Comparison of ENCODE assay signal across 7 cellular contexts in genomic region chr20:59207742-59208357, GRCh38. TPM values are rescaled to one million over a fixed set of nuclear protein-coding genes. Genes with fewer than 3 reads are reported as not detected.
DNase-seq lines count a peak whose midpoint lies in the region; ATAC-seq and TF ChIP-seq lines count a peak whose summit lies in the region.

No MANE protein-coding gene starts in this region.

- TF ChIP-seq CTCF in GM12872 (IDR thresholded peaks at IDR 0.05; ENCODE audit: insufficient read depth, low read depth, low read length) (peak; percentile 88), stomach (IDR thresholded peaks at IDR 0.05) (peak in 5 of 7 experiments; percentile 5 to 54 (median 40))

- peak overlapping the region in 1 of 8 donors; percentile 77 for H3K4me3 Mint-ChIP-seq in naive B cell

- peaks cover 8 to 14% (median 10%) of the 10 kb centered on the region in 3 donors for H3K4me1 Mint-ChIP-seq in naive B cell

- DNase-seq in Karpas-422 (peak; percentile 90), dermis microvascular lymphatic vessel endothelial cell (ENCODE audit: low read depth in 2 of 2) (peak; percentile 30 to 43), naive B cell (peak; percentile 73), stomach (peak; percentile 66)

- H3K9ac ChIP-seq in Karpas-422 (ENCODE audit: low read length) = no peak overlapping the region

- ATAC-seq in activated CD4-positive, CD25-positive, alpha-beta regulatory T cell treated with anti-CD3 and anti-CD28 coated beads, Interleukin-2, amount 50 U/mL, for 24 hours = peak; percentile 95 to 98
- ATAC-seq in naive B cell (ENCODE audit: low read depth in 2 of 2) (peak; percentile 99 to 100), HG03196 (IDR thresholded peaks at IDR 0.05; ENCODE audit: unreplicated experiment) (no peak)

- H3K27ac ChIP-seq in Karpas-422 (ENCODE audit: low read length) = no peak overlapping the region
- H3K27ac ChIP-seq in stomach = no peak overlapping the region

- H3K9me3 Mint-ChIP-seq in naive B cell = no peaks in the 10 kb centered on the region

- peak overlapping the region in 3 of 6 donors; percentile 40 to 66 (median 57) for H3K27ac Mint-ChIP-seq in naive B cell

- no peaks in the 10 kb centered on the region for H3K9me2 ChIP-seq in Karpas-422 (replicated peaks; ENCODE audit: insufficient read depth, low read length)

- H3K27me3 Mint-ChIP-seq in naive B cell = no peaks in the 10 kb centered on the region

- H3K4me2 ChIP-seq in Karpas-422 (ENCODE audit: low read depth, low read length, poor library complexity, severe bottlenecking) = no peak overlapping the region

- TF ChIP-seq POLR2A in stomach (IDR thresholded peaks at IDR 0.05) = no peak

- H3K4me3 ChIP-seq in Karpas-422 (ENCODE audit: low read length) (no peak overlapping the region), stomach (no peak overlapping the region)

- no peaks in the 10 kb centered on the region for H3K27me3 ChIP-seq in Karpas-422 (ENCODE audit: low read length)
- H3K27me3 ChIP-seq in stomach = peaks cover 0 to 55% (median 0%) of the 10 kb centered on the region in 3 donors

- WGBS in stomach, 5 donors = 68 to 97% (median 83%) methylated on average over 2 of the region's 2 CpGs

- H4K20me1 ChIP-seq in Karpas-422 (ENCODE audit: insufficient read depth, low read depth, low read length) = no peaks in the 10 kb centered on the region

- peaks cover 12 to 16% of the 10 kb centered on the region in 2 donors for H3K36me3 Mint-ChIP-seq in naive B cell

- intact Hi-C loops in stomach (cut with DNase I; ENCODE audit: low total_unique reads) = loop anchor here (5.0 kb wide), 1 partner anchor 121 kb away; no protein-coding TSS in a partner anchor

- H3K4me1 ChIP-seq in Karpas-422 (ENCODE audit: low read length) (no peaks in the 10 kb centered on the region), stomach (no peaks in the 10 kb centered on the region)

- no peak overlapping the region for H2AFZ ChIP-seq in Karpas-422 (ENCODE audit: low read length)

- no peaks in the 10 kb centered on the region for H3K9me3 ChIP-seq in Karpas-422 (ENCODE audit: low read length)
- no peaks in the 10 kb centered on the region for H3K9me3 ChIP-seq in stomach

- H3K36me3 ChIP-seq in Karpas-422 (ENCODE audit: insufficient read depth, low read length) (no peaks in the 10 kb centered on the region), stomach (no peaks in the 10 kb centered on the region)

- no peaks in the 10 kb centered on the region for H3K79me2 ChIP-seq in Karpas-422 (ENCODE audit: low read length)

- no peak for TF ChIP-seq EP300 in stomach (IDR thresholded peaks at IDR 0.05)

RNA-seq across cellular contexts. Expression of gene ZNF831, which starts 44.2 kb away (rescaled TPM):
- 0.11 TPM in 1 of 2 replicates, not detected in the other for total RNA-seq in Karpas-422 (2014; rRNA removed; shearing (Covaris generic); ENCODE audit: low replicate concordance)
- total RNA-seq in dermis microvascular lymphatic vessel endothelial cell (under 0.01 and 0.13 TPM in 2 replicates), stomach (1 to 10 TPM in 3 of 5 donors, under 1 TPM in 1, not detected in 1; under 0.01 to 2.9 (median 1.2) TPM)
- polyA plus RNA-seq in naive B cell (ENCODE audit: low read depth in 6 of 6) (1 to 10 TPM in 4 of 6 donors, under 1 TPM in 2; 0.66 to 2.6 (median 2.3) TPM), stomach (under 1 TPM; 0.06 to 0.31 (median 0.15) TPM)

Comparison
In these comparisons a context has a peak if more than half of its experiments do, and no peak if none do; other contexts are left out.
1. DNase-seq: peak in every context shown above with its lines; median percentile 90 in Karpas-422; 73 in naive B cell; 66 in stomach; 36 in dermis microvascular lymphatic vessel endothelial cell.